In genomic region chr1:155082301-155082940, GRCh38 we compare ENCODE assay signal across 9 cellular contexts. TPM values are rescaled to one million over a fixed set of nuclear protein-coding genes. Genes with fewer than 3 reads are reported as not detected.
DNase-seq lines count a peak whose midpoint lies in the region; ATAC-seq, FAIRE-seq and TF ChIP-seq lines count a peak whose summit lies in the region.
"Had no signal": no experiment of that assay in that cellular context is flagged by ENCODE, and none has a peak within 500 bp of the region (broad histone marks: within the 10 kb centered on the region; RNA-seq: fewer than 3 reads in every experiment).

No MANE protein-coding gene starts in this region.

- peak overlapping the region; percentile 2; the same call in 1 of the 2 replicates for H3K4me3 ChIP-seq in WERI-Rb-1 (ENCODE audit: low read depth, low read length)
- peak overlapping the region; percentile 36 for H3K4me3 ChIP-seq in iPS-18a (ENCODE audit: low read length)
- H3K4me3 ChIP-seq in suprapubic skin, result peak overlapping the region; percentile 61

- TF ChIP-seq CTCF in WERI-Rb-1 (IDR thresholded peaks at IDR 0.05; ENCODE audit: low read depth, low read length), result no peak
- TF ChIP-seq CTCF in suprapubic skin (IDR thresholded peaks at IDR 0.05), result no peak

- H3K27ac ChIP-seq in WERI-Rb-1 (no peak overlapping the region), iPS-18a (ENCODE audit: low read length) (no peak overlapping the region), suprapubic skin (peak overlapping the region; percentile 86)

- H3K4me1 ChIP-seq in iPS-18a (ENCODE audit: control insufficient read depth, low read depth, low read length) (peaks cover 14% of the 10 kb centered on the region), suprapubic skin (peaks cover 88% of the 10 kb centered on the region)

- ATAC-seq in activated naive CD8-positive, alpha-beta T cell treated with anti-CD3 and anti-CD28 coated beads, Interleukin-2, amount 50 U/mL, for 24 hours, result no peak
- no peak for ATAC-seq in GM19351 (IDR thresholded peaks at IDR 0.05; ENCODE audit: unreplicated experiment)

- peaks cover 19% of the 10 kb centered on the region for H3K27me3 Mint-ChIP-seq in activated naive CD8-positive, alpha-beta T cell
- peaks cover 45% of the 10 kb centered on the region for H3K27me3 Mint-ChIP-seq in activated naive CD8-positive, alpha-beta T cell treated with anti-CD3 and anti-CD28 coated beads, Interleukin-2, amount 50 U/mL, for 24 hours

- peak overlapping the region; percentile 59 for H3K4me3 Mint-ChIP-seq in activated naive CD8-positive, alpha-beta T cell
- H3K4me3 Mint-ChIP-seq in activated naive CD8-positive, alpha-beta T cell treated with anti-CD3 and anti-CD28 coated beads, Interleukin-2, amount 50 U/mL, for 24 hours, result no peak overlapping the region

- peaks cover 36% of the 10 kb centered on the region for H3K27me3 ChIP-seq in WERI-Rb-1 (ENCODE audit: insufficient read depth, low read depth, severe bottlenecking)
- H3K27me3 ChIP-seq in iPS-18a (ENCODE audit: control insufficient read depth, insufficient read depth, low read length), result peaks cover 70% of the 10 kb centered on the region
- H3K27me3 ChIP-seq in suprapubic skin, result peaks cover 53% of the 10 kb centered on the region

- WGBS in suprapubic skin, result 2% methylated on average over 32 of the region's 34 CpGs

- TF ChIP-seq POLR2A in suprapubic skin (IDR thresholded peaks at IDR 0.05), result no peak

- FAIRE-seq in HTR-8/SVneo (lab: Jason Lieb, UNC), result no peak
- FAIRE-seq: G401.6 had no signal

- no peak for DNase-seq in activated naive CD8-positive, alpha-beta T cell treated with anti-CD3 and anti-CD28 coated beads, Interleukin-2, amount 50 U/mL, for 24 hours
- DNase-seq in WERI-Rb-1 (peak; percentile 67), suprapubic skin (ENCODE audit: low spot score in 2 of 2) (no peak), NCI-H2196 (lab: John Stamatoyannopoulos, UW; ENCODE audit: unreplicated experiment) (no peak), HTR-8/SVneo (ENCODE audit: insufficient read length, low spot score) (no peak)

- no peaks in the 10 kb centered on the region for H3K36me3 Mint-ChIP-seq in activated naive CD8-positive, alpha-beta T cell
- H3K36me3 Mint-ChIP-seq in activated naive CD8-positive, alpha-beta T cell treated with anti-CD3 and anti-CD28 coated beads, Interleukin-2, amount 50 U/mL, for 24 hours (ENCODE audit: low read depth), result no peaks in the 10 kb centered on the region

- TF ChIP-seq EP300 in suprapubic skin (IDR thresholded peaks at IDR 0.05), result no peak

- H3K27ac Mint-ChIP-seq in activated naive CD8-positive, alpha-beta T cell, result no peak overlapping the region
- no peak overlapping the region for H3K27ac Mint-ChIP-seq in activated naive CD8-positive, alpha-beta T cell treated with anti-CD3 and anti-CD28 coated beads, Interleukin-2, amount 50 U/mL, for 24 hours

- no peaks in the 10 kb centered on the region for H3K9me3 Mint-ChIP-seq in activated naive CD8-positive, alpha-beta T cell (ENCODE audit: low read depth)
- no peaks in the 10 kb centered on the region for H3K9me3 Mint-ChIP-seq in activated naive CD8-positive, alpha-beta T cell treated with anti-CD3 and anti-CD28 coated beads, Interleukin-2, amount 50 U/mL, for 24 hours

- H3K36me3 ChIP-seq in WERI-Rb-1 (no peaks in the 10 kb centered on the region), iPS-18a (ENCODE audit: control insufficient read depth, low read depth, low read length) (no peaks in the 10 kb centered on the region), suprapubic skin (no peaks in the 10 kb centered on the region)

- peaks cover 45% of the 10 kb centered on the region for H3K4me1 Mint-ChIP-seq in activated naive CD8-positive, alpha-beta T cell (ENCODE audit: low read depth)
- peaks cover 49% of the 10 kb centered on the region for H3K4me1 Mint-ChIP-seq in activated naive CD8-positive, alpha-beta T cell treated with anti-CD3 and anti-CD28 coated beads, Interleukin-2, amount 50 U/mL, for 24 hours

- H3K9me3 ChIP-seq in WERI-Rb-1 (ENCODE audit: severe bottlenecking) (no peaks in the 10 kb centered on the region), iPS-18a (ENCODE audit: control insufficient read depth, low read depth, low read length) (no peaks in the 10 kb centered on the region), suprapubic skin (no peaks in the 10 kb centered on the region)

- H3K9ac ChIP-seq in iPS-18a (ENCODE audit: low read length), result no peak overlapping the region

RNA-seq across cellular contexts. Expression of gene EFNA3, which starts 3.8 kb away (rescaled TPM):
- 100 to 1,000 TPM in 1 of 4 donors, 10 to 100 TPM in 3; 28.8 to 104 (median 77.6) TPM for total RNA-seq in suprapubic skin

RNA-seq across cellular contexts. Expression of gene EFNA4, which starts 18.9 kb away (rescaled TPM):
- 10 to 100 TPM; 22.4 to 44.2 (median 28.7) TPM for total RNA-seq in suprapubic skin

RNA-seq across cellular contexts. Expression of gene ADAM15, which starts 31.3 kb away (rescaled TPM):
- 100 to 1,000 TPM; 304 to 327 (median 321) TPM for total RNA-seq in suprapubic skin

RNA-seq across cellular contexts. Expression of gene EFNA1, which starts 45.3 kb away (rescaled TPM):
- total RNA-seq in suprapubic skin, result 100 to 1,000 TPM in 3 of 4 donors, 10 to 100 TPM in 1; 88.9 to 198 (median 120) TPM

RNA-seq across cellular contexts. Expression of gene DCST1, which starts 48.8 kb away (rescaled TPM):
- 1 to 10 TPM in 3 of 4 donors, under 1 TPM in 1; 0.55 to 8.2 (median 2.8) TPM for total RNA-seq in suprapubic skin

Comparison
In these comparisons a context has a peak if more than half of its experiments do, and no peak if none do; other contexts are left out.
1. H3K4me3 ChIP-seq: peak in every context shown above with its lines; median percentile 61 in suprapubic skin; 36 in iPS-18a; 2 in WERI-Rb-1.